Comparison of ENCODE assay signal across 26 cellular contexts in the genomic region with DNA sequence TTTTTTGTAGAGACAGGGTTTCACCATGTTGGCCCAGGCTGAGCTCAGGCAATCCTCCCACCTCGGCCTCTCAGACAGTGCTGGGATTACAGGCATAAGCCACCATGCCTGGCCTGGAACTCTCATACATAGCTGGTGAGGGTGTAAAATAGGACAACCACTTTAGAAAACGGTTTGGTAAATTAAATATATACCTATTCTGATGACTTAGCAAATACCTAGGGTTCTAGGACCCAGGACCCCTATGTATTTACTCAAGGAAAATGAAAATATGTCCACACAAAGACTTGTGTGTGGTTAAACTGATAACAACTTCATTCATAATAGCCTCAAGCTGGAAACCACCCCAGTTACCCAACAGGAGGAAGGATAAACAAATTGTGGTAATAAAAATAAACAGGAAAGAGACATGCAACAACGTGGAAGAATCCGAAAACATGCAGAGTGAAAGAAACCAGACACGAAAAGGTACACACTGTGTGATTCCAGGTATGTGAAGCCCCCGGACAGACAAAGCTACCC. TPM values are rescaled to one million over a fixed set of nuclear protein-coding genes. Genes with fewer than 3 reads are reported as not detected.
"Had no signal": no experiment of that assay in that cellular context is flagged by ENCODE, and none has a peak within 500 bp of the region (broad histone marks: within the 10 kb centered on the region; RNA-seq: fewer than 3 reads in every experiment).

No MANE protein-coding gene starts in this region.

- H3K4me3 Mint-ChIP-seq: activated CD4-positive, alpha-beta T cell treated with anti-CD3 and anti-CD28 coated beads, Interleukin-2, amount 10 ng/mL, durations not matched to agents 24 days and 14 days; activated CD8-positive, alpha-beta T cell treated with anti-CD3 and anti-CD28 coated beads, Interleukin-2, amount 10 ng/mL, durations not matched to agents 7 days and 5 days; activated naive CD4-positive, alpha-beta T cell treated with anti-CD3 and anti-CD28 coated beads for 36 hours; activated T-cell treated with anti-CD3 and anti-CD28 coated beads, Interleukin-2, amount 50 U/mL, for 24 hours; brain; mesothelial cell of epicardium; nephron; T-helper 2 cell treated with Interferon-gamma antibody and Interleukin-4, amounts not matched to agents 5 μg/mL and 100 μg/mL, for 36 hours had no signal

- H3K27me3 Mint-ChIP-seq: activated CD4-positive, alpha-beta T cell treated with anti-CD3 and anti-CD28 coated beads, Interleukin-2, amount 10 ng/mL, durations not matched to agents 24 days and 14 days; activated T-cell treated with anti-CD3 and anti-CD28 coated beads, Interleukin-2, amount 50 U/mL, for 24 hours had no signal

- ATAC-seq: activated CD4-positive, CD25-positive, alpha-beta regulatory T cell treated with anti-CD3 and anti-CD28 coated beads, Interleukin-2, amount 50 U/mL, for 24 hours; activated CD8-positive, alpha-beta T cell treated with anti-CD3 and anti-CD28 coated beads, Interleukin-2, amount 10 ng/mL, durations not matched to agents 7 days and 5 days; foreskin keratinocyte; left lobe of liver had no signal

- H3K9me3 ChIP-seq: neutrophil, ovary, prostate gland, transverse colon, vagina had no signal

- H3K27me3 ChIP-seq: foreskin keratinocyte, neutrophil, ovary, transverse colon, vagina had no signal

- H3K4me3 ChIP-seq: lung, ovary, prostate gland, transverse colon, vagina had no signal

- H3K36me3 ChIP-seq: neutrophil, ovary, prostate gland, transverse colon, vagina had no signal

- H3K27ac Mint-ChIP-seq: activated CD4-positive, alpha-beta T cell treated with anti-CD3 and anti-CD28 coated beads, Interleukin-2, amount 10 ng/mL, durations not matched to agents 24 days and 14 days; activated CD8-positive, alpha-beta T cell treated with anti-CD3 and anti-CD28 coated beads, Interleukin-2, amount 10 ng/mL, durations not matched to agents 7 days and 5 days; activated naive CD4-positive, alpha-beta T cell treated with anti-CD3 and anti-CD28 coated beads for 36 hours; activated T-cell treated with anti-CD3 and anti-CD28 coated beads, Interleukin-2, amount 50 U/mL, for 24 hours; activated T-helper 2 cell treated with anti-CD3 and anti-CD28 coated beads, Interferon-gamma antibody, Interleukin-2, Interleukin-4, amounts not matched to agents 10 μg/mL and 5 μg/mL and 100 μg/mL, durations not matched to agents 14 hours and 24 hours and 36 hours; brain; mesothelial cell of epicardium; nephron; T-helper 2 cell treated with Interferon-gamma antibody and Interleukin-4, amounts not matched to agents 5 μg/mL and 100 μg/mL, for 36 hours had no signal

- H3K4me1 Mint-ChIP-seq: brain, mesothelial cell of epicardium, nephron had no signal

- H3K27ac ChIP-seq: foreskin keratinocyte, neutrophil, ovary, prostate gland, transverse colon, vagina, VCaP had no signal

- H3K4me1 ChIP-seq: foreskin keratinocyte, prostate gland, transverse colon, vagina had no signal

- DNase-seq: activated CD4-positive, alpha-beta T cell treated with anti-CD3 and anti-CD28 coated beads, Interleukin-2, amount 10 ng/mL, durations not matched to agents 24 days and 14 days; activated CD8-positive, alpha-beta T cell treated with anti-CD3 and anti-CD28 coated beads, Interleukin-2, amount 10 ng/mL, durations not matched to agents 7 days and 5 days; activated naive CD4-positive, alpha-beta T cell treated with anti-CD3 and anti-CD28 coated beads for 36 hours; activated T-cell treated with anti-CD3 and anti-CD28 coated beads, Interleukin-2, amount 50 U/mL, for 24 hours; aorta; caudate nucleus; dermis blood vessel endothelial cell; effector CD8-positive, alpha-beta T cell; erythroblast; foreskin keratinocyte; ovary; stimulated activated CD4-positive, alpha-beta T cell treated with anti-CD3 and anti-CD28 coated beads, Interleukin-12 subunit alpha, Interleukin-12 subunit beta, amount 100 ng/mL, for 4 hours; transverse colon had no signal

RNA-seq across cellular contexts. Expression of a gene that starts 52.7 kb away (rescaled TPM):
- total RNA-seq: fibroblast of lung had no signal
